ENCODE assay signal across 19 cellular contexts in the genomic region with DNA sequence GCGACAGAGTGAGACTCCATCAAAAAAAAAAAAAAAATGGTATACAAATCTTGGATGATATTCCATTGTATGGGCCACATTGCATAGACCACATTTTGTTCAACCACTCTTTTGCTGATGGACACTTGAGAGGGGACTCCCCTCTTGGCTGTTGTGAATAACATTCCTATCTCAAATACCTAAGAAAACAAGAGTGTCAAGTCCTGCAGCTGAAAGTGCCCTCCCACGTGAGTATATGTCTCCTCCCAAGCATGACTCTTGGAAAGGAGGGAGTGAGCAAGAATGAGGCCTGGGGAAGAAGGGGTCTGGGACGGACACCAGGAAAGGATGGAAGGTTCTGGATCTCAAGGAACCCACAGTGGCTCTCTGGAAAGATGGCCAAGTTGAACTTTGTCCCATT. TPM values are rescaled to one million over a fixed set of nuclear protein-coding genes. Genes with fewer than 3 reads are reported as not detected.
"Had no signal": no experiment of that assay in that cellular context is flagged by ENCODE, and none has a peak within 500 bp of the region (broad histone marks: within the 10 kb centered on the region; RNA-seq: fewer than 3 reads in every experiment).

No MANE protein-coding gene starts in this region.

- H3K27ac Mint-ChIP-seq: activated CD4-positive, alpha-beta memory T cell treated with anti-CD3 and anti-CD28 coated beads, Interleukin-2, amount 10 ng/mL, durations not matched to agents 7 days and 5 days; activated CD4-positive, alpha-beta T cell treated with anti-CD3 and anti-CD28 coated beads for 36 hours; activated CD8-positive, alpha-beta memory T cell treated with anti-CD3 and anti-CD28 coated beads, Interleukin-2, amount 10 ng/mL, durations not matched to agents 7 days and 5 days; activated naive CD8-positive, alpha-beta T cell; effector memory CD8-positive, alpha-beta T cell; natural killer cell; T-helper 2 cell treated with Interferon-gamma antibody and Interleukin-4, amounts not matched to agents 5 μg/mL and 100 μg/mL, for 36 hours; WTC11 had no signal

- H3K36me3 ChIP-seq: cardiac muscle cell, transverse colon, vagina had no signal

- DNase-seq: activated CD4-positive, alpha-beta memory T cell treated with anti-CD3 and anti-CD28 coated beads, Interleukin-2, amount 10 ng/mL, durations not matched to agents 7 days and 5 days; activated CD4-positive, alpha-beta T cell treated with anti-CD3 and anti-CD28 coated beads for 36 hours; activated CD8-positive, alpha-beta memory T cell treated with anti-CD3 and anti-CD28 coated beads, Interleukin-2, amount 10 ng/mL, durations not matched to agents 7 days and 5 days; effector memory CD8-positive, alpha-beta T cell; foreskin fibroblast; glutamatergic neuron; left colon; natural killer cell; stimulated activated CD4-positive, alpha-beta T cell treated with anti-CD3 and anti-CD28 coated beads, Interleukin-2, amount 100 ng/mL, for 24 hours; stimulated activated naive CD8-positive, alpha-beta T cell treated with anti-CD3 and anti-CD28 coated beads, Interleukin-15, Interleukin-2, amounts not matched to agents 100 U/mL and 50 U/mL, for 24 hours; SW 1271; transverse colon had no signal

- H3K36me3 Mint-ChIP-seq: activated CD8-positive, alpha-beta memory T cell treated with anti-CD3 and anti-CD28 coated beads, Interleukin-2, amount 10 ng/mL, durations not matched to agents 7 days and 5 days; activated naive CD8-positive, alpha-beta T cell; natural killer cell; WTC11 had no signal

- H3K27ac ChIP-seq: cardiac muscle cell, transverse colon, vagina had no signal

- H3K27me3 Mint-ChIP-seq: activated CD4-positive, alpha-beta memory T cell treated with anti-CD3 and anti-CD28 coated beads, Interleukin-2, amount 10 ng/mL, durations not matched to agents 7 days and 5 days; activated CD4-positive, alpha-beta T cell treated with anti-CD3 and anti-CD28 coated beads for 36 hours; activated CD8-positive, alpha-beta memory T cell treated with anti-CD3 and anti-CD28 coated beads, Interleukin-2, amount 10 ng/mL, durations not matched to agents 7 days and 5 days; activated naive CD8-positive, alpha-beta T cell had no signal

- FAIRE-seq: TTC549 had no signal

- H3K4me1 Mint-ChIP-seq: activated CD4-positive, alpha-beta memory T cell treated with anti-CD3 and anti-CD28 coated beads, Interleukin-2, amount 10 ng/mL, durations not matched to agents 7 days and 5 days; activated CD4-positive, alpha-beta T cell treated with anti-CD3 and anti-CD28 coated beads for 36 hours; activated CD8-positive, alpha-beta memory T cell treated with anti-CD3 and anti-CD28 coated beads, Interleukin-2, amount 10 ng/mL, durations not matched to agents 7 days and 5 days; natural killer cell had no signal

- H3K9me3 ChIP-seq: transverse colon, vagina had no signal

- H3K9me3 Mint-ChIP-seq: activated CD4-positive, alpha-beta memory T cell treated with anti-CD3 and anti-CD28 coated beads, Interleukin-2, amount 10 ng/mL, durations not matched to agents 7 days and 5 days; effector memory CD8-positive, alpha-beta T cell; natural killer cell; T-helper 2 cell treated with Interferon-gamma antibody and Interleukin-4, amounts not matched to agents 5 μg/mL and 100 μg/mL, for 36 hours had no signal

- H3K4me3 ChIP-seq: cardiac muscle cell, lung, transverse colon, vagina had no signal

- H3K27me3 ChIP-seq: cardiac muscle cell, transverse colon, vagina had no signal

- H3K4me3 Mint-ChIP-seq: activated CD4-positive, alpha-beta memory T cell treated with anti-CD3 and anti-CD28 coated beads, Interleukin-2, amount 10 ng/mL, durations not matched to agents 7 days and 5 days; activated CD4-positive, alpha-beta T cell treated with anti-CD3 and anti-CD28 coated beads for 36 hours; activated CD8-positive, alpha-beta memory T cell treated with anti-CD3 and anti-CD28 coated beads, Interleukin-2, amount 10 ng/mL, durations not matched to agents 7 days and 5 days; activated naive CD8-positive, alpha-beta T cell; effector memory CD8-positive, alpha-beta T cell; natural killer cell; T-helper 2 cell treated with Interferon-gamma antibody and Interleukin-4, amounts not matched to agents 5 μg/mL and 100 μg/mL, for 36 hours; WTC11 had no signal

RNA-seq across cellular contexts. Expression of a gene that starts 36.0 kb away (rescaled TPM):
- total RNA-seq: natural killer cell had no signal
